18 cellular contexts compared by ENCODE assay signal in the genomic region with DNA sequence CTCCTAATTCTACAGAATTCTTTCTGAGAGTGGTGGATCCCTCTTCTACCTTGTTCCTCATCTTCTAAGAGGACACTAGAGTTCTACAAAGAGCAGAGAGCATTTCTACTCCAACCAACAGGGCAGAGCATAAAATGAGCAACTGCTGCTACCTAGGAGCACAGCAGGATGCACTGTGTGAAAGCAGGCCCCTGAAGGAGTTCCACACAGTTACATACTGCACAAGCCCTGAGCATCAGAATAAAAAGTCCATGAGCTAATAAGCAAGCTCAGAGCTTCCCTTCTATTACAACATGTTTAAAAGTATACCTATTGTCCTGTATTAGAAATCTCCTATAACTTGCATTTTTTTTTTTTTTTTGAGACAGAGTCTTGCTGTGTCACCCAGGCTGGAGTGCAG. TPM values are rescaled to one million over a fixed set of nuclear protein-coding genes. Genes with fewer than 3 reads are reported as not detected.
A peak's percentile ranks its signal among the peaks of the same experiment; 100 is the strongest.
DNase-seq lines count a peak whose midpoint lies in the region; TF ChIP-seq lines count a peak whose summit lies in the region.
"Had no signal": no experiment of that assay in that cellular context is flagged by ENCODE, and none has a peak within 500 bp of the region (broad histone marks: within the 10 kb centered on the region; RNA-seq: fewer than 3 reads in every experiment).

No MANE protein-coding gene starts in this region.

- H3K36me3 ChIP-seq in cardiac muscle cell (peaks cover 54% of the 10 kb centered on the region), right atrium auricular region (peaks cover 10% of the 10 kb centered on the region), mammary epithelial cell (ENCODE audit: insufficient read depth, low read length) (peaks cover 44% of the 10 kb centered on the region), mesenchymal stem cell (ENCODE audit: control insufficient read depth in 1 of 2, insufficient read depth in 2 of 2, low read depth in 1 of 2, low read length in 2 of 2) (peaks cover 46 to 68% of the 10 kb centered on the region in 2 experiments), smooth muscle cell (ENCODE audit: low read depth) (peaks cover 8% of the 10 kb centered on the region), HAP-1 (replicated peaks) (peaks cover 16% of the 10 kb centered on the region), neuronal stem cell (replicated peaks in 1 of 2; ENCODE audit: control insufficient read depth in 2 of 2, insufficient read depth in 2 of 2, low read length in 2 of 2) (peaks cover 0 to 24% of the 10 kb centered on the region in 2 donors)
- H3K36me3 ChIP-seq: lower lobe of right lung had no signal

- in situ Hi-C loops in mammary epithelial cell (cut with MboI; ENCODE audit: low sequenced_read_pairs in 2 of 2) (no loop called here), HAP-1 (cut with MboI; ENCODE audit: low sequenced_read_pairs) (no loop called here)

- H2BK5ac ChIP-seq in mesenchymal stem cell (ENCODE audit: low read depth, low read length, poor library complexity, severe bottlenecking) (no peak overlapping the region), neuronal stem cell (ENCODE audit: low read length) (no peak overlapping the region)

- H4K20me1 ChIP-seq in mammary epithelial cell (ENCODE audit: insufficient read depth, low read length) (peaks cover 8% of the 10 kb centered on the region), smooth muscle cell (ENCODE audit: low read depth) (peaks cover 100% of the 10 kb centered on the region)

- intact Hi-C loops in mammary epithelial cell (cut with micrococcal nuclease), result no loop called here

- no peak overlapping the region for H4K8ac ChIP-seq in mesenchymal stem cell (ENCODE audit: low read length)
- H4K8ac ChIP-seq in neuronal stem cell (ENCODE audit: low read depth, low read length), result no peak overlapping the region

- peak overlapping the region in 1 of 2 experiments; percentile 49 for H2BK12ac ChIP-seq in mesenchymal stem cell (ENCODE audit: low read length in 2 of 2)
- no peak overlapping the region for H2BK12ac ChIP-seq in neuronal stem cell (ENCODE audit: low read length)

- H3K9ac ChIP-seq in mammary epithelial cell (ENCODE audit: insufficient read depth, low read length), result peak overlapping the region; percentile 9
- peak overlapping the region; percentile 13 for H3K9ac ChIP-seq in mesenchymal stem cell (ENCODE audit: low read length)
- no peak overlapping the region for H3K9ac ChIP-seq in smooth muscle cell (ENCODE audit: low read depth)
- H3K9ac ChIP-seq in neuronal stem cell (ENCODE audit: low read depth, low read length, poor library complexity), result no peak overlapping the region

- H3K14ac ChIP-seq in mesenchymal stem cell (ENCODE audit: low read length in 2 of 2) (no peak overlapping the region), neuronal stem cell (ENCODE audit: low read length) (no peak overlapping the region)

- H3K4ac ChIP-seq in mesenchymal stem cell (ENCODE audit: low read depth in 1 of 2, low read length in 2 of 2) (peak overlapping the region in 1 of 2 experiments; percentile 65), neuronal stem cell (ENCODE audit: low read length) (no peak overlapping the region)

- H3K9me3 ChIP-seq in cardiac muscle cell (ENCODE audit: low read depth) (no peaks in the 10 kb centered on the region), right atrium auricular region (no peaks in the 10 kb centered on the region), mammary epithelial cell (replicated peaks; ENCODE audit: insufficient read depth, low read length) (no peaks in the 10 kb centered on the region), mesenchymal stem cell (ENCODE audit: control insufficient read depth, low read length) (no peaks in the 10 kb centered on the region), smooth muscle cell (replicated peaks; ENCODE audit: low read depth) (no peaks in the 10 kb centered on the region), HAP-1 (no peaks in the 10 kb centered on the region), neuronal stem cell (replicated peaks in 1 of 2; ENCODE audit: control insufficient read depth in 2 of 2, insufficient read depth in 1 of 2, low read depth in 1 of 2, low read length in 2 of 2) (no peaks in the 10 kb centered on the region)
- H3K9me3 ChIP-seq: ascending aorta, lower lobe of right lung, thyroid gland had no signal

- no peak overlapping the region for H2BK15ac ChIP-seq in mesenchymal stem cell (ENCODE audit: low read depth, poor library complexity, severe bottlenecking)
- no peak overlapping the region for H2BK15ac ChIP-seq in neuronal stem cell (ENCODE audit: low read length)

- H4K91ac ChIP-seq in mesenchymal stem cell (ENCODE audit: low read length) (no peak overlapping the region), neuronal stem cell (ENCODE audit: low read depth, low read length, poor library complexity) (no peak overlapping the region)

- H3K79me1 ChIP-seq in mesenchymal stem cell (replicated peaks; ENCODE audit: low read length, poor library complexity, severe bottlenecking) (no peaks in the 10 kb centered on the region), neuronal stem cell (ENCODE audit: low read depth, low read length) (no peaks in the 10 kb centered on the region)

- H3K27ac ChIP-seq in cardiac muscle cell (peak overlapping the region; percentile 39), right atrium auricular region (peak overlapping the region in 1 of 2 donors; percentile 9), mammary epithelial cell (ENCODE audit: insufficient read depth, low read depth, low read length) (peak overlapping the region; percentile 45), mesenchymal stem cell (ENCODE audit: low read length, poor library complexity, severe bottlenecking) (peak overlapping the region; percentile 93), smooth muscle cell (ENCODE audit: low read depth) (peak overlapping the region; percentile 40), neuronal stem cell (replicated peaks; ENCODE audit: low read length) (no peak overlapping the region)
- H3K27ac ChIP-seq: lower lobe of right lung had no signal

- H2AK5ac ChIP-seq in mesenchymal stem cell (ENCODE audit: low read length, severe bottlenecking) (peak overlapping the region; percentile 11), neuronal stem cell (ENCODE audit: low read depth, low read length) (no peak overlapping the region)

- H3K27me3 ChIP-seq in cardiac muscle cell (no peaks in the 10 kb centered on the region), right atrium auricular region (no peaks in the 10 kb centered on the region), mammary epithelial cell (ENCODE audit: insufficient read depth, low read length) (no peaks in the 10 kb centered on the region), mesenchymal stem cell (ENCODE audit: control insufficient read depth in 1 of 2, insufficient read depth in 1 of 2, low read length in 2 of 2) (no peaks in the 10 kb centered on the region), smooth muscle cell (ENCODE audit: low read depth) (no peaks in the 10 kb centered on the region), HAP-1 (ENCODE audit: low read depth) (no peaks in the 10 kb centered on the region), neuronal stem cell (ENCODE audit: control insufficient read depth in 3 of 3, insufficient read depth in 3 of 3, low read depth in 1 of 3, low read length in 3 of 3) (no peaks in the 10 kb centered on the region)
- H3K27me3 ChIP-seq: ascending aorta, thyroid gland had no signal

- dilution Hi-C loops in mammary epithelial cell (cut with HindIII; ENCODE audit: low sequenced_read_pairs), result no loop called here

- DNase-seq in cardiac muscle cell (ENCODE audit: low read depth in 1 of 2, low spot score in 1 of 2) (no peak), right atrium auricular region (ENCODE audit: low spot score) (no peak), mammary epithelial cell (no peak), mesenchymal stem cell (no peak), smooth muscle cell (lab: John Stamatoyannopoulos, UW; ENCODE audit: unreplicated experiment) (no peak), HAP-1 (ENCODE audit: low spot score in 2 of 2) (no peak), HCEC 1CT (no peak), neuronal stem cell (ENCODE audit: low spot score) (no peak)
- DNase-seq: activated CD4-positive, alpha-beta T cell treated with anti-CD3 and anti-CD28 coated beads, Interleukin-2, amount 50 U/mL, for 1 hour; activated naive CD4-positive, alpha-beta T cell; C1 segment of cervical spinal cord; glutamatergic neuron; lower lobe of right lung; naive thymus-derived CD8-positive, alpha-beta T cell; NCI-H1436; stimulated activated CD4-positive, alpha-beta T cell treated with anti-CD3 and anti-CD28 coated beads, Interleukin-15, amount 100 ng/mL, for 24 hours; thyroid gland had no signal

- no TSS peak for BruUV-seq in mammary epithelial cell (replicated peaks; lab: Mats Ljungman, UMichigan)

- CTCF ChIA-PET in mammary epithelial cell (lab: Charles Lee; ENCODE audit: low non-redundant PET), result no interaction called here

- H2AFZ ChIP-seq in mammary epithelial cell (ENCODE audit: low read depth, low read length), result no peak overlapping the region
- H2AFZ ChIP-seq in mesenchymal stem cell (ENCODE audit: low read depth, low read length), result no peak overlapping the region
- H2AFZ ChIP-seq in smooth muscle cell (ENCODE audit: low read depth), result no peak overlapping the region
- H2AFZ ChIP-seq in neuronal stem cell (ENCODE audit: low read length), result no peak overlapping the region

- H3K79me2 ChIP-seq in mammary epithelial cell (ENCODE audit: insufficient read depth, low read length), result peaks cover 98% of the 10 kb centered on the region
- peaks cover 94% of the 10 kb centered on the region for H3K79me2 ChIP-seq in smooth muscle cell (ENCODE audit: low read depth)

- no peak overlapping the region for H3K23ac ChIP-seq in mesenchymal stem cell (ENCODE audit: low read length in 2 of 2)
- H3K23ac ChIP-seq in neuronal stem cell (ENCODE audit: low read depth, low read length, poor library complexity), result no peak overlapping the region

- H3K18ac ChIP-seq in mesenchymal stem cell (ENCODE audit: low read depth in 1 of 2, low read length in 2 of 2) (peak overlapping the region; percentile 52 to 82), neuronal stem cell (ENCODE audit: low read length) (no peak overlapping the region)

- H3K4me3 ChIP-seq in cardiac muscle cell (no peak overlapping the region), right atrium auricular region (no peak overlapping the region), mammary epithelial cell (replicated peaks in 1 of 3; ENCODE audit: insufficient read depth in 1 of 3, low read depth in 2 of 3, low read length in 3 of 3) (no peak overlapping the region), mesenchymal stem cell (ENCODE audit: insufficient read depth in 1 of 2, low read depth in 1 of 2, low read length in 2 of 2) (no peak overlapping the region), smooth muscle cell (no peak overlapping the region), HAP-1 (no peak overlapping the region), neuronal stem cell (ENCODE audit: low read length in 2 of 2) (no peak overlapping the region)
- H3K4me3 ChIP-seq: ascending aorta, lower lobe of right lung, thyroid gland had no signal

- H3K4me2 ChIP-seq in mammary epithelial cell (ENCODE audit: insufficient read depth, low read depth, low read length), result no peak overlapping the region
- H3K4me2 ChIP-seq in mesenchymal stem cell (ENCODE audit: low read length, poor library complexity, severe bottlenecking), result no peak overlapping the region
- peak overlapping the region; percentile 1 for H3K4me2 ChIP-seq in smooth muscle cell
- H3K4me2 ChIP-seq in neuronal stem cell (ENCODE audit: insufficient read depth, low read length, poor library complexity, severe bottlenecking), result no peak overlapping the region

- TF ChIP-seq CTCF in cardiac muscle cell (IDR thresholded peaks at IDR 0.05; ENCODE audit: low read depth, low read length) (no peak), right atrium auricular region (IDR thresholded peaks at IDR 0.05) (no peak), mammary epithelial cell (conservative IDR thresholded peaks at IDR 0.05 in 1 of 2, IDR thresholded peaks at IDR 0.05 in 1 of 2; ENCODE audit: extremely low read depth in 1 of 2, insufficient read depth in 1 of 2, low read depth in 1 of 2, low read length in 2 of 2) (no peak), smooth muscle cell (IDR thresholded peaks at IDR 0.05; ENCODE audit: borderline replicate concordance, insufficient read depth, poor library complexity, severe bottlenecking) (no peak)

- H2BK120ac ChIP-seq in mesenchymal stem cell (ENCODE audit: low read depth, low read length), result no peak overlapping the region
- H2BK120ac ChIP-seq in neuronal stem cell (ENCODE audit: low read depth, low read length), result no peak overlapping the region

- peaks cover 4% of the 10 kb centered on the region for H3F3A ChIP-seq in smooth muscle cell (ENCODE audit: low read depth)

- H3K4me1 ChIP-seq in cardiac muscle cell (ENCODE audit: low read depth) (peaks cover 26% of the 10 kb centered on the region), right atrium auricular region (peaks cover 0 to 36% of the 10 kb centered on the region in 2 donors), mammary epithelial cell (ENCODE audit: insufficient read depth, low read length) (peaks cover 73% of the 10 kb centered on the region), mesenchymal stem cell (ENCODE audit: control insufficient read depth, insufficient read depth, low read depth, low read length) (peaks cover 34% of the 10 kb centered on the region), smooth muscle cell (ENCODE audit: low read depth) (peaks cover 4% of the 10 kb centered on the region), HAP-1 (no peaks in the 10 kb centered on the region), neuronal stem cell (ENCODE audit: control insufficient read depth in 2 of 2, insufficient read depth in 1 of 2, low read depth in 1 of 2, low read length in 2 of 2) (no peaks in the 10 kb centered on the region)

RNA-seq across cellular contexts. Expression of a gene that starts 8.4 kb away (rescaled TPM):
- 586 and 1,288 TPM in 2 replicates for total RNA-seq in cardiac muscle cell
- polyA plus RNA-seq in cardiac muscle cell, result 612 and 1,543 TPM in 2 replicates
- total RNA-seq in right atrium auricular region, result 100 to 1,000 TPM; 141 to 356 TPM
- total RNA-seq in mammary epithelial cell, result 100 to 1,000 TPM; 158 to 363 TPM
- 280 TPM for polyA plus RNA-seq in mammary epithelial cell
- 170 TPM for polyA minus RNA-seq in mammary epithelial cell
- 258 TPM for polyA plus RNA-seq in mesenchymal stem cell (2013, experiment 1 of 2)
- 261 TPM for polyA plus RNA-seq in mesenchymal stem cell (2013, experiment 2 of 2)
- total RNA-seq in smooth muscle cell, result 67.6 and 98.0 TPM in 2 replicates
- polyA plus RNA-seq in smooth muscle cell, result 64.1 and 82.8 TPM in 2 replicates
- 10.6 TPM for polyA plus RNA-seq in neuronal stem cell (2013, experiment 1 of 2)
- polyA plus RNA-seq in neuronal stem cell (2013, experiment 2 of 2), result 10.4 TPM
- total RNA-seq: naive thymus-derived CD8-positive, alpha-beta T cell had no signal

RNA-seq across cellular contexts. Expression of a gene that starts 53.1 kb away (rescaled TPM):
- total RNA-seq in cardiac muscle cell (21.5 and 37.9 TPM in 2 replicates), right atrium auricular region (10 to 100 TPM; 15.5 to 18.0 TPM), mammary epithelial cell (10 to 100 TPM; 16.5 TPM), smooth muscle cell (23.2 and 37.7 TPM in 2 replicates)
- polyA plus RNA-seq in cardiac muscle cell (19.2 and 31.3 TPM in 2 replicates), mammary epithelial cell (8.7 TPM), smooth muscle cell (17.9 and 18.8 TPM in 2 replicates)
- 8.0 TPM for polyA minus RNA-seq in mammary epithelial cell
- polyA plus RNA-seq in mesenchymal stem cell (2013, experiment 1 of 2), result 19.4 TPM
- 18.0 TPM for polyA plus RNA-seq in mesenchymal stem cell (2013, experiment 2 of 2)
- 24.1 TPM for polyA plus RNA-seq in neuronal stem cell (2013, experiment 1 of 2)
- polyA plus RNA-seq in neuronal stem cell (2013, experiment 2 of 2), result 24.0 TPM

Comparison
In these comparisons a context has a peak if more than half of its experiments do, and no peak if none do; other contexts are left out.
1. H3K9ac ChIP-seq: peak in mammary epithelial cell (single experiment) and mesenchymal stem cell (single experiment); none in smooth muscle cell (single experiment) and neuronal stem cell (single experiment).